12 cellular contexts compared by ENCODE assay signal in the genomic region with DNA sequence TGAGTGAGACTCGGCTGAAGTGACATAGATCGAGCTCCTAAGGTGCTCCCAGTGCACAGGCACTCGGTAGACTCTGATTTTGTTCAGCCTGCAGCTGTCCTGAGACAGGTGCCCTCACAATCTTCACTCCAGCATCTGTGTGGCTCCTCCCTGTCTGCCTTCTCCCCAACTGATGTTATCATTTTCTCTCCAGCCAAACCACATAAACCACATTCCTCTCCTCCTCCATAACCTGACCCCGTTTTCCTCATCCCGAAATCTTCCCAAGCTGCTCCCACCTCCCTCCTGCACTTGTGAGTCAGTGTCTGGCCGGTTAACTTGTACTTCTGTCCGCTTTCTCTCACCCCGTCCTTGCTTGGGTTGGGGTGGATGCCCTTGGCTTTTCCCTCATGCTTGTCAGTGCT.
DNase-seq lines count a peak whose midpoint lies in the region; ATAC-seq and TF ChIP-seq lines count a peak whose summit lies in the region.
"Had no signal": no experiment of that assay in that cellular context is flagged by ENCODE, and none has a peak within 500 bp of the region (broad histone marks: within the 10 kb centered on the region; RNA-seq: fewer than 3 reads in every experiment).

No MANE protein-coding gene starts in this region.

- no peak overlapping the region for H3K4me3 ChIP-seq in AG09309 (ENCODE audit: control insufficient read depth, low read depth, low read length)
- H3K4me3 ChIP-seq: hepatocyte had no signal

- TF ChIP-seq CTCF in AG09309 (IDR thresholded peaks at IDR 0.05; ENCODE audit: control insufficient read depth, insufficient read depth, low read depth, low read length, missing control alignments) = no peak

- peak; percentile 78 for DNase-seq in AG09309 (ENCODE audit: low read depth)
- DNase-seq in HT-29 (ENCODE audit: low spot score) = peak; percentile 29
- DNase-seq in T47D (ENCODE audit: low read depth in 1 of 2, low spot score in 1 of 2) = peak; percentile 35 to 76
- DNase-seq in myocyte (ENCODE audit: low read depth) = peak; percentile 96
- no peak for DNase-seq in stimulated activated CD4-positive, alpha-beta T cell treated with anti-CD3 and anti-CD28 coated beads, Interleukin-4, amount 100 ng/mL, for 1 hour
- no peak for DNase-seq in NCI-H1092 treated with DMSO at 0.1 percent for 48 hours (lab: John Stamatoyannopoulos, UW)
- DNase-seq: Calu3; central memory CD4-positive, alpha-beta T cell; NCI-H2029 had no signal

- ATAC-seq in GM18502 (IDR thresholded peaks at IDR 0.05; ENCODE audit: poor library complexity, unreplicated experiment) (no peak), GM19397 (IDR thresholded peaks at IDR 0.05; ENCODE audit: unreplicated experiment) (no peak)

- in situ Hi-C loops in T47D (cut with HindIII; ENCODE audit: low pct_unique_long_range_greater_than_20kb, low sequenced_read_pairs) = no loop called here

Comparison
In these comparisons a context has a peak if more than half of its experiments do, and no peak if none do; other contexts are left out.
1. DNase-seq: peak in AG09309 (single experiment), HT-29 (single experiment), T47D (2 of 2) and myocyte (single experiment); none in stimulated activated CD4-positive, alpha-beta T cell treated with anti-CD3 and anti-CD28 coated beads, Interleukin-4, amount 100 ng/mL, for 1 hour (single experiment) and NCI-H1092 treated with DMSO at 0.1 percent for 48 hours (single experiment).